Comparison of ENCODE assay signal across 8 cellular contexts in genomic region chr11:102268083-102268984, GRCh38.
A peak's percentile ranks its signal among the peaks of the same experiment; 100 is the strongest.
DNase-seq lines count a peak whose midpoint lies in the region; ATAC-seq and TF ChIP-seq lines count a peak whose summit lies in the region.

No MANE protein-coding gene starts in this region.

- H3K27me3 Mint-ChIP-seq in nephron progenitor cell (ENCODE audit: low read depth, poor library complexity): peaks cover 7% of the 10 kb centered on the region

- peak overlapping the region; percentile 69 for H3K4me3 Mint-ChIP-seq in nephron progenitor cell

- H3K4me1 ChIP-seq in subcutaneous abdominal adipose tissue (ENCODE audit: control insufficient read depth in 5 of 5, insufficient read depth in 5 of 5, low read length in 5 of 5): peaks cover 0 to 15% (median 13%) of the 10 kb centered on the region in 5 donors

- H3K9ac ChIP-seq in subcutaneous abdominal adipose tissue (ENCODE audit: low read length in 5 of 5): peak overlapping the region in 4 of 5 donors; percentile 28 to 65 (median 46)

- H3K27ac Mint-ChIP-seq in nephron progenitor cell: no peak overlapping the region

- H3K4me1 Mint-ChIP-seq in nephron progenitor cell: peaks cover 53% of the 10 kb centered on the region

- H3K4me3 ChIP-seq in subcutaneous abdominal adipose tissue (ENCODE audit: low read depth in 1 of 5, low read length in 5 of 5): peak overlapping the region; percentile 61 to 91 (median 75)

- H3K36me3 ChIP-seq in subcutaneous abdominal adipose tissue (ENCODE audit: control insufficient read depth in 5 of 5, insufficient read depth in 5 of 5, low read length in 5 of 5): no peaks in the 10 kb centered on the region

- DNase-seq in AG09319 (ENCODE audit: extremely low read depth, low read depth) (peak; percentile 28), NCI-H82 treated with DMSO at 0.1 percent for 48 hours (lab: John Stamatoyannopoulos, UW; ENCODE audit: unreplicated experiment) (peak; percentile 39), activated T-cell treated with anti-CD3 and anti-CD28 coated beads for 48 hours (ENCODE audit: low read depth) (peak; percentile 74), fibroblast of gingiva (ENCODE audit: low read depth) (peak; percentile 60), nephron progenitor cell (peak; percentile 79)

- H3K36me3 Mint-ChIP-seq in nephron progenitor cell (ENCODE audit: low read depth): no peaks in the 10 kb centered on the region

- peaks cover 0 to 3% (median 0%) of the 10 kb centered on the region in 5 donors for H3K27me3 ChIP-seq in subcutaneous abdominal adipose tissue (ENCODE audit: control insufficient read depth in 5 of 5, insufficient read depth in 4 of 5, low read length in 5 of 5)

- peak; percentile 96 for ATAC-seq in GM19351 (IDR thresholded peaks at IDR 0.05; ENCODE audit: unreplicated experiment)
- ATAC-seq in HG03460 (IDR thresholded peaks at IDR 0.05; ENCODE audit: unreplicated experiment): peak; percentile 95

- TF ChIP-seq CTCF in AG09319 (IDR thresholded peaks at IDR 0.05; ENCODE audit: low read depth, low read length) (peak; percentile 43), nephron progenitor cell (IDR thresholded peaks at IDR 0.05) (no peak)

- peak overlapping the region; percentile 71 for H3K27ac ChIP-seq in subcutaneous abdominal adipose tissue (ENCODE audit: low read depth, low read length)

- H3K9me3 ChIP-seq in subcutaneous abdominal adipose tissue (ENCODE audit: control insufficient read depth in 5 of 5, low read length in 5 of 5): no peaks in the 10 kb centered on the region

- no peaks in the 10 kb centered on the region for H3K9me3 Mint-ChIP-seq in nephron progenitor cell

Comparison
In these comparisons a context has a peak if more than half of its experiments do, and no peak if none do; other contexts are left out.
1. Peak in every context shown above with its lines: DNase-seq, ATAC-seq, H3K4me3 ChIP-seq and H3K27ac ChIP-seq.
2. DNase-seq: peak in every context shown above with its lines; median percentile 79 in nephron progenitor cell; 74 in activated T-cell treated with anti-CD3 and anti-CD28 coated beads for 48 hours; 60 in fibroblast of gingiva; 39 in NCI-H82 treated with DMSO at 0.1 percent for 48 hours; 28 in AG09319.